Comparison of ENCODE assay signal across 9 cellular contexts in the genomic region with DNA sequence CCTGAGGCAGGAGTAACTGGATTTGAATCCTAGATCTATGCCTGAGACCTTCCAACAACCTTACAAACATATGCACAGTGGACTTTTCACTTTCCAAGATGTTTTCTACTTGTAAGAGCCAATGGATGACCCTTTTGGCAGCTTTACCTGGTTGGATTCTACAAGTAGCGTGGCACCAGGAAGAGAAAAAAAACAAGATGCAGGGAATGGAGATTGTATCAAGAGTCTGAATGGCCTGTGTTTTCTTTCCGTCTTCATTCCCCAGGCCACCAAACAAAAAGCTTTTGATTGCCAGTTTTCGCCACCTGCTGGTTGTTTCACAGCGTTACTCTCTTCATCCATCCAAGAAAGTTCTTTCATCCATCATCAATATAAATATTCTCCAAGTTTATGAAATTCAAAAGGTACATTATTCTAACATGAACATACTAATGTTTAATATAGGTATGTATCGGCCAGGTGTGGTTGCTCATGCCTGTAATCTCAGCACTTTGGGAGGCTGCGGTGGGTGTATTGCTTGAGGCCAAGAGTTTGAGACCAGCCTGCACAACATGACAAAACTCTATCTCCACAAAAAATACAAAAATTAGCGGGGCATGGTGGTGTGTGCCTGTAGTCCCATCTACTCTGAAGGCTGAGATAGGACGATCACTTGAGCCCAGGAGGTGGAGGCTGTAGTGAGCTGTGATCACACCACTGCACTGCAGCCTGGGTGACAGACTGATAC. TPM values are rescaled to one million over a fixed set of nuclear protein-coding genes. Genes with fewer than 3 reads are reported as not detected.
A peak's percentile ranks its signal among the peaks of the same experiment; 100 is the strongest.
DNase-seq lines count a peak whose midpoint lies in the region; ATAC-seq and TF ChIP-seq lines count a peak whose summit lies in the region.
"Had no signal": no experiment of that assay in that cellular context is flagged by ENCODE, and none has a peak within 500 bp of the region (broad histone marks: within the 10 kb centered on the region; RNA-seq: fewer than 3 reads in every experiment).

No MANE protein-coding gene starts in this region.

- H3K36me3 ChIP-seq in DND-41 (ENCODE audit: insufficient read depth, low read length), result peaks cover 2% of the 10 kb centered on the region; the same call in 1 of the 2 replicates
- H3K36me3 ChIP-seq in KMS-11 (ENCODE audit: insufficient read depth), result no peaks in the 10 kb centered on the region

- peak overlapping the region; percentile 92 for H3K4me3 Mint-ChIP-seq in activated T-helper 17 cell treated with anti-CD3 and anti-CD28 coated beads, Interleukin-2, amount 50 U/mL, for 72 hours
- H3K4me3 Mint-ChIP-seq: central memory CD8-positive, alpha-beta T cell had no signal

- DNase-seq in DND-41 (peak; percentile 73), OCI-M1 (lab: John Stamatoyannopoulos, UW) (peak; percentile 83), foreskin keratinocyte (peak in 1 of 2 donors; percentile 44), occipital lobe (lab: John Stamatoyannopoulos, UW) (peak; percentile 31), 8988T (no peak), mesenteric fat pad (ENCODE audit: low spot score) (no peak)

- no peaks in the 10 kb centered on the region for H3K9me3 Mint-ChIP-seq in activated T-helper 17 cell treated with anti-CD3 and anti-CD28 coated beads, Interleukin-2, amount 50 U/mL, for 72 hours
- H3K9me3 Mint-ChIP-seq: central memory CD8-positive, alpha-beta T cell had no signal

- H3K4me3 ChIP-seq in DND-41 (ENCODE audit: low read depth in 1 of 2, low read length in 2 of 2) (no peak overlapping the region), KMS-11 (IDR thresholded peaks at IDR 0.05; ENCODE audit: insufficient read depth, low read depth, low read length) (no peak overlapping the region)

- peak overlapping the region; percentile 7 for H3K27ac Mint-ChIP-seq in activated T-helper 17 cell treated with anti-CD3 and anti-CD28 coated beads, Interleukin-2, amount 50 U/mL, for 72 hours

- H3K36me3 Mint-ChIP-seq in activated T-helper 17 cell treated with anti-CD3 and anti-CD28 coated beads, Interleukin-2, amount 50 U/mL, for 72 hours (ENCODE audit: low read depth), result peaks cover 15% of the 10 kb centered on the region

- H3K27me3 Mint-ChIP-seq in activated T-helper 17 cell treated with anti-CD3 and anti-CD28 coated beads, Interleukin-2, amount 50 U/mL, for 72 hours, result no peaks in the 10 kb centered on the region
- H3K27me3 Mint-ChIP-seq: central memory CD8-positive, alpha-beta T cell had no signal

- H3K27ac ChIP-seq in DND-41 (ENCODE audit: low read length) (peak overlapping the region; percentile 56), KMS-11 (no peak overlapping the region), foreskin keratinocyte (no peak overlapping the region)

- peaks cover 28% of the 10 kb centered on the region for H3K79me2 ChIP-seq in DND-41 (ENCODE audit: insufficient read depth, low read length)
- peaks cover 13% of the 10 kb centered on the region for H3K79me2 ChIP-seq in KMS-11 (ENCODE audit: insufficient read depth, low read depth)

- peak; percentile 87 for TF ChIP-seq CTCF in DND-41 (IDR thresholded peaks at IDR 0.05; ENCODE audit: borderline replicate concordance, extremely low read depth, low read length, poor library complexity, severe bottlenecking)
- TF ChIP-seq CTCF in KMS-11 (conservative IDR thresholded peaks at IDR 0.05; ENCODE audit: low read depth, low read length), result peak; percentile 94
- TF ChIP-seq CTCF in foreskin keratinocyte (conservative IDR thresholded peaks at IDR 0.05), result peak; percentile 86

- no peaks in the 10 kb centered on the region for H3K9me3 ChIP-seq in DND-41 (ENCODE audit: insufficient read depth, low read length, severe bottlenecking)

- H3K9ac ChIP-seq in DND-41 (ENCODE audit: low read depth, low read length) (no peak overlapping the region), KMS-11 (no peak overlapping the region)

- peak; percentile 36 for ATAC-seq in DND-41 (ENCODE audit: insufficient read depth, low read depth)
- no peak for ATAC-seq in activated T-helper 17 cell treated with anti-CD3 and anti-CD28 coated beads, Interleukin-2, amount 50 U/mL, for 72 hours (replicated peaks)
- ATAC-seq in foreskin keratinocyte, result peak; percentile 10

- H3K4me1 ChIP-seq in DND-41 (ENCODE audit: insufficient read depth, low read length), result peaks cover 25% of the 10 kb centered on the region
- peaks cover 17% of the 10 kb centered on the region for H3K4me1 ChIP-seq in KMS-11 (ENCODE audit: low read depth, poor library complexity, severe bottlenecking)
- no peaks in the 10 kb centered on the region for H3K4me1 ChIP-seq in foreskin keratinocyte

- 0 out of 2 replicates have a peak overlapping the region, but pooled peaks have one; percentile 9 for H3K4me2 ChIP-seq in DND-41 (ENCODE audit: insufficient read depth, low read length)
- peak overlapping the region; percentile 26 for H3K4me2 ChIP-seq in KMS-11

- H3K27me3 ChIP-seq in DND-41 (ENCODE audit: insufficient read depth, low read length, poor library complexity) (no peaks in the 10 kb centered on the region), KMS-11 (ENCODE audit: insufficient read depth, low read depth) (no peaks in the 10 kb centered on the region), foreskin keratinocyte (peaks cover 15% of the 10 kb centered on the region)

- H4K20me1 ChIP-seq in DND-41 (ENCODE audit: insufficient read depth, low read length) (peaks cover 6% of the 10 kb centered on the region), KMS-11 (ENCODE audit: insufficient read depth) (no peaks in the 10 kb centered on the region)

- H3K4me1 Mint-ChIP-seq in activated T-helper 17 cell treated with anti-CD3 and anti-CD28 coated beads, Interleukin-2, amount 50 U/mL, for 72 hours, result peaks cover 15% of the 10 kb centered on the region

- H2AFZ ChIP-seq in DND-41 (ENCODE audit: low read depth, low read length) (peak overlapping the region; percentile 51), KMS-11 (ENCODE audit: low read depth) (peak overlapping the region; percentile 58)

RNA-seq across cellular contexts. Expression of a gene that starts 3.5 kb away (rescaled TPM):
- 100 to 1,000 TPM in 1 of 2 donors, 10 to 100 TPM in 1; 95.4 to 269 TPM for total RNA-seq in activated T-helper 17 cell treated with anti-CD3 and anti-CD28 coated beads, Interleukin-2, amount 50 U/mL, for 72 hours
- total RNA-seq in foreskin keratinocyte, result 0.99 and 1.9 TPM in 2 replicates
- polyA plus RNA-seq in foreskin keratinocyte, result 0.35 and 0.69 TPM in 2 replicates
- 30.6 TPM for total RNA-seq in occipital lobe
- total RNA-seq in mesenteric fat pad, result 58.7 TPM

RNA-seq across cellular contexts. Expression of a gene that starts 43.9 kb away (rescaled TPM):
- 100 to 1,000 TPM in 1 of 2 donors, 10 to 100 TPM in 1; 94.8 to 140 TPM for total RNA-seq in activated T-helper 17 cell treated with anti-CD3 and anti-CD28 coated beads, Interleukin-2, amount 50 U/mL, for 72 hours
- total RNA-seq in foreskin keratinocyte, result 50.9 and 55.8 TPM in 2 replicates
- polyA plus RNA-seq in foreskin keratinocyte, result 32.7 and 36.9 TPM in 2 replicates
- total RNA-seq in occipital lobe, result 12.2 TPM
- total RNA-seq in mesenteric fat pad, result 55.6 TPM

Comparison
In these comparisons a context has a peak if more than half of its experiments do, and no peak if none do; other contexts are left out.
1. DNase-seq: peak in DND-41 (single experiment), OCI-M1 (single experiment) and occipital lobe (single experiment); none in 8988T (single experiment) and mesenteric fat pad (single experiment).
2. RNA of a gene that starts 3.5 kb away (total RNA-seq): 95.4 to 269 TPM in activated T-helper 17 cell treated with anti-CD3 and anti-CD28 coated beads, Interleukin-2, amount 50 U/mL, for 72 hours, 58.7 TPM in mesenteric fat pad (single experiment) and 30.6 TPM in occipital lobe (single experiment); 0.99 to 1.9 TPM in foreskin keratinocyte; every median in the first group is over 10 times any median in the second.
3. Peak in every context shown above with its lines, with median percentiles within 50 percentile points of each other: CTCF ChIP-seq.